In the genomic region with DNA sequence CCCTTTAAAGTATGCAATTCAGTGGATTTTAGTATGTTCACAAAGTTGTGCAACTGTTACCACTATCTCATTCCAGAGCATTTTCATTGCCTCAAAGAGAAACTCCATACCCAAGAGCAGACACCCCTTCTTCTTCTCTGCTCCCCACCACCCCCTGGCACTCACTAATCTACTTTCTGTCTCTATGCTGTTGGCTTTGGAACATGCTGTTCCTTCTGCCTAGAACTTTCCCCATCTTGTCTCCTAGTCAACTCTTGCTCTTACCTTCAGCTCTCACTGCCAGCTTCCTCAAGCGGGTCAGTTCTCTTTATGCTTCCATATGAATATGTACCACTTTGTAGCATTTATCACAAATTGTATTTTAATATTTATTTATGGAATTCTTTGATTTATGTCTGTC, we compare ENCODE assay signal across 1 cellular context.
TF ChIP-seq lines count a peak whose summit lies in the region.

No MANE protein-coding gene starts in this region.

TF ChIP-seq in HepG2, 621 proteins besides CTCF, POLR2A, EP300 and RAD21:
- TF ChIP-seq CEBPB (IDR thresholded peaks at IDR 0.05; ENCODE audit: borderline replicate concordance, low read depth, low read length), result peak; percentile 45; the same call in 1 of the 2 replicates
- TF ChIP-seq KDM3A (CRISPR knock-in tag; IDR thresholded peaks at IDR 0.05; ENCODE audit: low read depth), result no peak
